Comparison of ENCODE assay signal across 19 cellular contexts in genomic region chr2:216281881-216282280, GRCh38.
"Had no signal": no experiment of that assay in that cellular context is flagged by ENCODE, and none has a peak within 500 bp of the region (broad histone marks: within the 10 kb centered on the region; RNA-seq: fewer than 3 reads in every experiment).

No MANE protein-coding gene starts in this region.

- ATAC-seq: activated naive CD4-positive, alpha-beta T cell treated with anti-CD3 and anti-CD28 coated beads, Interleukin-2, amount 50 U/mL, for 72 hours; left lung; stimulated activated memory B cell treated with anti-CD40 and anti-IgM and Interleukin-4, amounts not matched to agents 10 μg/mL and 1 μg/mL and 100 μg/mL, for 72 hours had no signal

- H3K36me3 Mint-ChIP-seq: activated naive CD4-positive, alpha-beta T cell treated with anti-CD3 and anti-CD28 coated beads, Interleukin-2, amount 50 U/mL, for 72 hours; natural killer cell; stimulated activated memory B cell treated with anti-CD40 and anti-IgM and Interleukin-4, amounts not matched to agents 10 μg/mL and 1 μg/mL and 100 μg/mL, for 72 hours had no signal

- H3K36me3 ChIP-seq: cardiac muscle cell, left lung, sigmoid colon, spleen, upper lobe of left lung, WERI-Rb-1 had no signal

- H3K4me1 Mint-ChIP-seq: natural killer cell; stimulated activated memory B cell treated with anti-CD40 and anti-IgM and Interleukin-4, amounts not matched to agents 10 μg/mL and 1 μg/mL and 100 μg/mL, for 72 hours had no signal

- H3K9me3 Mint-ChIP-seq: activated naive CD4-positive, alpha-beta T cell treated with anti-CD3 and anti-CD28 coated beads, Interleukin-2, amount 50 U/mL, for 72 hours; activated T-helper 1 cell treated with anti-CD3 and anti-CD28 coated beads, Interleukin-12 subunit alpha, Interleukin-12 subunit beta, Interleukin-2, Interleukin-4 antibody, amounts not matched to agents 30 ng/mL and 10 ng/mL and 1 ng/mL, durations not matched to agents 14 hours and 24 hours and 36 hours; natural killer cell; stimulated activated memory B cell treated with anti-CD40 and anti-IgM and Interleukin-4, amounts not matched to agents 10 μg/mL and 1 μg/mL and 100 μg/mL, for 72 hours had no signal

- H3K4me3 Mint-ChIP-seq: activated T-helper 1 cell treated with anti-CD3 and anti-CD28 coated beads, Interleukin-12 subunit alpha, Interleukin-12 subunit beta, Interleukin-2, Interleukin-4 antibody, amounts not matched to agents 30 ng/mL and 10 ng/mL and 1 ng/mL, durations not matched to agents 14 hours and 24 hours and 36 hours; natural killer cell; stimulated activated memory B cell treated with anti-CD40 and anti-IgM and Interleukin-4, amounts not matched to agents 10 μg/mL and 1 μg/mL and 100 μg/mL, for 72 hours had no signal

- H3K9me3 ChIP-seq: left lung, sigmoid colon, spleen, testis, upper lobe of left lung had no signal

- DNase-seq: activated CD4-positive, alpha-beta T cell treated with anti-CD3 and anti-CD28 coated beads for 1 hour; activated gamma-delta T cell treated with Interleukin-2 at 50 U/mL for 16 hours; foreskin melanocyte; hypothalamus; left lung; natural killer cell; nucleus accumbens; posterior cingulate gyrus; sigmoid colon; spleen; stimulated activated CD4-positive, alpha-beta T cell treated with anti-CD3 and anti-CD28 coated beads, Interleukin-4, amount 100 ng/mL, for 4 hours; T-helper 2 cell; testis; upper lobe of left lung; WERI-Rb-1 had no signal

- H3K4me1 ChIP-seq: left lung, spleen, testis, upper lobe of left lung had no signal

- H3K4me3 ChIP-seq: cardiac muscle cell, left lung, sigmoid colon, spleen, testis, upper lobe of left lung had no signal

- H3K27me3 ChIP-seq: cardiac muscle cell, left lung, testis, upper lobe of left lung had no signal

- H3K27ac ChIP-seq: cardiac muscle cell, left lung, sigmoid colon, spleen, testis, upper lobe of left lung, WERI-Rb-1 had no signal

- H3K27ac Mint-ChIP-seq: activated T-helper 1 cell treated with anti-CD3 and anti-CD28 coated beads, Interleukin-12 subunit alpha, Interleukin-12 subunit beta, Interleukin-2, Interleukin-4 antibody, amounts not matched to agents 30 ng/mL and 10 ng/mL and 1 ng/mL, durations not matched to agents 14 hours and 24 hours and 36 hours; natural killer cell; stimulated activated memory B cell treated with anti-CD40 and anti-IgM and Interleukin-4, amounts not matched to agents 10 μg/mL and 1 μg/mL and 100 μg/mL, for 72 hours had no signal
